ENCODE assay signal across 8 cellular contexts in genomic region chr11:63871962-63872832, GRCh38. TPM values are rescaled to one million over a fixed set of nuclear protein-coding genes. Genes with fewer than 3 reads are reported as not detected.
DNase-seq lines count a peak whose midpoint lies in the region; ATAC-seq and TF ChIP-seq lines count a peak whose summit lies in the region.

No MANE protein-coding gene starts in this region.

- no peak overlapping the region for H3K27ac ChIP-seq in neural cell (ENCODE audit: low read length)

- BruUV-seq in Caco-2 (replicated peaks; lab: Mats Ljungman, UMichigan): no TSS peak

- H3K4me1 Mint-ChIP-seq in Caco-2 (ENCODE audit: low read depth, unreplicated experiment): peaks cover 25% of the 10 kb centered on the region
- peaks cover 48% of the 10 kb centered on the region for H3K4me1 Mint-ChIP-seq in activated T-helper 17 cell treated with anti-CD3 and anti-CD28 coated beads, Interleukin-2, amount 50 U/mL, for 72 hours

- no peaks in the 10 kb centered on the region for H3K27me3 Mint-ChIP-seq in Caco-2 (ENCODE audit: insufficient read depth, unreplicated experiment)
- H3K27me3 Mint-ChIP-seq in activated T-helper 17 cell treated with anti-CD3 and anti-CD28 coated beads, Interleukin-2, amount 50 U/mL, for 72 hours: no peaks in the 10 kb centered on the region

- peaks cover 8% of the 10 kb centered on the region for H3K4me1 ChIP-seq in Caco-2

- ATAC-seq in GM19025 (IDR thresholded peaks at IDR 0.05; ENCODE audit: low read depth, unreplicated experiment): peak; percentile 84
- peak; percentile 89 for ATAC-seq in HG03103 (IDR thresholded peaks at IDR 0.05; ENCODE audit: low read depth, unreplicated experiment)
- peak; percentile 76 for ATAC-seq in activated T-helper 17 cell treated with anti-CD3 and anti-CD28 coated beads, Interleukin-2, amount 50 U/mL, for 72 hours (replicated peaks)

- no peak for TF ChIP-seq EP300 in neural cell (conservative IDR thresholded peaks at IDR 0.05; ENCODE audit: poor library complexity, severe bottlenecking)

- H3K9me2 ChIP-seq in neural cell (ENCODE audit: insufficient read depth, low read length): no peaks in the 10 kb centered on the region

- H3K9ac ChIP-seq in neural cell (ENCODE audit: low read length): no peak overlapping the region

- no peak for TF ChIP-seq RAD21 in neural cell (conservative IDR thresholded peaks at IDR 0.05)

- H3K27me3 ChIP-seq in Caco-2 (replicated peaks; ENCODE audit: control insufficient read depth, insufficient read depth, low read length): no peaks in the 10 kb centered on the region
- no peaks in the 10 kb centered on the region for H3K27me3 ChIP-seq in neural cell (ENCODE audit: insufficient read depth, low read depth, low read length)

- POLR2A ChIA-PET in Caco-2 (lab: Charles Lee): interaction anchor here (0.6 to 1.5 kb wide), 4 partner anchors 27 to 1207 kb away, joined by 3 to 10 read pairs (median 6); partner anchors contain the start of gene MARK2

- H2AFZ ChIP-seq in neural cell (ENCODE audit: low read depth, low read length): no peak overlapping the region

- peaks cover 2% of the 10 kb centered on the region; the same call in 1 of the 2 replicates for H3K36me3 ChIP-seq in Caco-2 (ENCODE audit: control insufficient read depth, insufficient read depth, low read length)
- H3K36me3 ChIP-seq in neural cell (ENCODE audit: insufficient read depth, low read length): peaks cover 4% of the 10 kb centered on the region

- intact Hi-C loops in Caco-2 (cut with micrococcal nuclease; ENCODE audit: unreplicated experiment): loop anchor here (1.0 kb wide), 4 partner anchors 16 to 35 kb away; no protein-coding TSS in a partner anchor

- H3F3A ChIP-seq in neural cell (ENCODE audit: insufficient read depth, low read length, poor library complexity, severe bottlenecking): no peaks in the 10 kb centered on the region

- TF ChIP-seq CTCF in Caco-2 (IDR thresholded peaks at IDR 0.05; ENCODE audit: insufficient read depth in 1 of 2, low read depth in 1 of 2, low read length in 1 of 2, severe bottlenecking in 1 of 2, unreplicated experiment in 1 of 2): peak; percentile 38 to 69
- TF ChIP-seq CTCF in fibroblast of villous mesenchyme (IDR thresholded peaks at IDR 0.05; ENCODE audit: insufficient read depth, low read depth, low read length): peak; percentile 40
- TF ChIP-seq CTCF in neural cell (IDR thresholded peaks at IDR 0.05; ENCODE audit: poor library complexity, severe bottlenecking): peak; percentile 21

- H3K9me3 ChIP-seq in Caco-2: no peaks in the 10 kb centered on the region
- H3K9me3 ChIP-seq in neural cell (ENCODE audit: low read length): no peaks in the 10 kb centered on the region

- DNase-seq in Caco-2 (peak; percentile 88 to 91), NCI-H460 (ENCODE audit: extremely low read depth, low read depth) (peak; percentile 87), fibroblast of villous mesenchyme (ENCODE audit: low read depth) (peak; percentile 95), NCI-H1436 treated with DMSO at 0.1 percent for 48 hours (lab: John Stamatoyannopoulos, UW) (no peak)

- H4K20me1 ChIP-seq in neural cell (ENCODE audit: insufficient read depth): no peaks in the 10 kb centered on the region

- H3K27ac Mint-ChIP-seq in Caco-2 (ENCODE audit: unreplicated experiment): no peak overlapping the region
- H3K27ac Mint-ChIP-seq in activated T-helper 17 cell treated with anti-CD3 and anti-CD28 coated beads, Interleukin-2, amount 50 U/mL, for 72 hours: no peak overlapping the region

- peaks cover 15% of the 10 kb centered on the region for H3K79me2 ChIP-seq in neural cell (replicated peaks; ENCODE audit: insufficient read depth, low read length)

- CTCF ChIA-PET in Caco-2 (lab: Charles Lee): interaction anchor here (0.6 to 1.9 kb wide), 17 partner anchors 14 to 625 kb away, joined by 3 to 32 read pairs (median 6); partner anchors contain the start of genes MARK2 and RCOR2

- H3K4me3 ChIP-seq in Caco-2 (ENCODE audit: low read depth, low read length): no peak overlapping the region
- H3K4me3 ChIP-seq in fibroblast of villous mesenchyme (ENCODE audit: low read depth, low read length): no peak overlapping the region
- H3K4me3 ChIP-seq in neural cell (ENCODE audit: low read length): no peak overlapping the region

- no peak overlapping the region for H3K4me2 ChIP-seq in neural cell (ENCODE audit: low read length)

- H3K9me3 Mint-ChIP-seq in Caco-2 (ENCODE audit: unreplicated experiment): no peaks in the 10 kb centered on the region
- H3K9me3 Mint-ChIP-seq in activated T-helper 17 cell treated with anti-CD3 and anti-CD28 coated beads, Interleukin-2, amount 50 U/mL, for 72 hours: no peaks in the 10 kb centered on the region

- peak overlapping the region; percentile 31 for H3K4me3 Mint-ChIP-seq in Caco-2 (ENCODE audit: unreplicated experiment)
- peak overlapping the region; percentile 38 for H3K4me3 Mint-ChIP-seq in activated T-helper 17 cell treated with anti-CD3 and anti-CD28 coated beads, Interleukin-2, amount 50 U/mL, for 72 hours

- H3K36me3 Mint-ChIP-seq in Caco-2 (ENCODE audit: insufficient read depth, unreplicated experiment): peaks cover 28% of the 10 kb centered on the region
- H3K36me3 Mint-ChIP-seq in activated T-helper 17 cell treated with anti-CD3 and anti-CD28 coated beads, Interleukin-2, amount 50 U/mL, for 72 hours (ENCODE audit: low read depth): peaks cover 12% of the 10 kb centered on the region

TF ChIP-seq in neural cell, 6 proteins besides CTCF, POLR2A, EP300 and RAD21:
- TF ChIP-seq POLR2AphosphoS5 (IDR thresholded peaks at IDR 0.05): no peak
- no peak for TF ChIP-seq REST (IDR thresholded peaks at IDR 0.05; ENCODE audit: borderline replicate concordance)
- TF ChIP-seq TAF1 (IDR thresholded peaks at IDR 0.05; ENCODE audit: low read depth): no peak
- no peak for TF ChIP-seq SMC3 (conservative IDR thresholded peaks at IDR 0.05; ENCODE audit: poor library complexity)
- TF ChIP-seq MXI1 (conservative IDR thresholded peaks at IDR 0.05; ENCODE audit: poor library complexity, severe bottlenecking): no peak
- no peak for TF ChIP-seq EZH2 (IDR thresholded peaks at IDR 0.05; ENCODE audit: borderline replicate concordance, insufficient read depth, low read length, poor library complexity, severe bottlenecking)

RNA-seq across cellular contexts. Expression of gene MARK2, which starts 33.3 kb away (rescaled TPM):
- 63.5 and 64.5 TPM in 2 replicates for total RNA-seq in Caco-2 (2022)
- total RNA-seq in NCI-H460 (2014; rRNA removed; shearing (Covaris generic)): 22.1 and 22.3 TPM in 2 replicates
- 8.2 and 16.2 TPM in 2 replicates for polyA plus RNA-seq in NCI-H460 (2014; cell fraction: nucleus; rRNA removed)
- 10 to 100 TPM; 24.1 to 35.8 TPM for total RNA-seq in activated T-helper 17 cell treated with anti-CD3 and anti-CD28 coated beads, Interleukin-2, amount 50 U/mL, for 72 hours
- total RNA-seq in fibroblast of villous mesenchyme: 14.5 and 16.4 TPM in 2 replicates
- polyA plus RNA-seq in neural cell: 5.2 and 11.3 TPM in 2 replicates
- 19.2 and 21.8 TPM in 2 replicates for polyA minus RNA-seq in neural cell

RNA-seq across cellular contexts. Expression of gene RCOR2, which starts 44.8 kb away (rescaled TPM):
- total RNA-seq in Caco-2 (2022) (1.5 and 1.8 TPM in 2 replicates), fibroblast of villous mesenchyme (1.7 and 3.2 TPM in 2 replicates)
- 4.2 and 4.5 TPM in 2 replicates for total RNA-seq in NCI-H460 (2014; rRNA removed; shearing (Covaris generic))
- polyA plus RNA-seq in NCI-H460 (2014; cell fraction: nucleus; rRNA removed): 2.4 TPM in 2 replicates
- total RNA-seq in activated T-helper 17 cell treated with anti-CD3 and anti-CD28 coated beads, Interleukin-2, amount 50 U/mL, for 72 hours: under 1 TPM in 1 of 2 donors, not detected in 1; 0.32 TPM
- polyA plus RNA-seq in neural cell: 41.5 and 51.0 TPM in 2 replicates
- 40.3 and 41.1 TPM in 2 replicates for polyA minus RNA-seq in neural cell

RNA-seq across cellular contexts. Expression of gene SPINDOC, which starts 58.9 kb away (rescaled TPM):
- total RNA-seq in Caco-2 (2022) (71.2 and 72.1 TPM in 2 replicates), fibroblast of villous mesenchyme (24.2 and 25.4 TPM in 2 replicates)
- 15.7 and 17.4 TPM in 2 replicates for total RNA-seq in NCI-H460 (2014; rRNA removed; shearing (Covaris generic))
- polyA plus RNA-seq in NCI-H460 (2014; cell fraction: nucleus; rRNA removed): 12.1 and 27.1 TPM in 2 replicates
- 10 to 100 TPM; 26.0 to 51.8 TPM for total RNA-seq in activated T-helper 17 cell treated with anti-CD3 and anti-CD28 coated beads, Interleukin-2, amount 50 U/mL, for 72 hours
- 20.3 and 27.2 TPM in 2 replicates for polyA plus RNA-seq in neural cell
- polyA minus RNA-seq in neural cell: 27.4 and 33.8 TPM in 2 replicates
